Comparison of ENCODE assay signal across 39 cellular contexts in genomic region chr3:159520638-159521037, GRCh38.
"Had no signal": no experiment of that assay in that cellular context is flagged by ENCODE, and none has a peak within 500 bp of the region (broad histone marks: within the 10 kb centered on the region; RNA-seq: fewer than 3 reads in every experiment).

No MANE protein-coding gene starts in this region.

- H3K4me3 Mint-ChIP-seq: activated naive CD4-positive, alpha-beta T cell treated with anti-CD3 and anti-CD28 coated beads for 36 hours; activated naive CD4-positive, alpha-beta T cell treated with anti-CD3 and anti-CD28 coated beads, Interleukin-2, amount 10 ng/mL, durations not matched to agents 7 days and 5 days; activated naive CD4-positive, alpha-beta T cell treated with anti-CD3 and anti-CD28 coated beads, Interleukin-2, amount 50 U/mL, for 24 hours; activated naive CD8-positive, alpha-beta T cell; activated naive CD8-positive, alpha-beta T cell treated with anti-CD3 and anti-CD28 coated beads for 36 hours; activated naive CD8-positive, alpha-beta T cell treated with anti-CD3 and anti-CD28 coated beads, Interleukin-2, amount 10 ng/mL, durations not matched to agents 7 days and 5 days; activated naive CD8-positive, alpha-beta T cell treated with anti-CD3 and anti-CD28 coated beads, Interleukin-2, amount 50 U/mL, for 24 hours; activated T-cell treated with anti-CD3 and anti-CD28 coated beads, Interleukin-2, amount 50 U/mL, for 4 hours; activated T-cell treated with anti-CD3 and anti-CD28 coated beads, Interleukin-2, amount 50 U/mL, for 72 hours; activated T-helper 1 cell treated with anti-CD3 and anti-CD28 coated beads, Interleukin-12 subunit alpha, Interleukin-12 subunit beta, Interleukin-2, Interleukin-4 antibody, amounts not matched to agents 30 ng/mL and 10 ng/mL and 1 ng/mL, durations not matched to agents 14 hours and 24 hours and 36 hours; activated T-helper 17 cell treated with anti-CD3 and anti-CD28 coated beads, Interleukin-2, amount 50 U/mL, for 72 hours; brain; central memory CD8-positive, alpha-beta T cell had no signal

- H3K4me3 ChIP-seq: adrenal gland, ascending aorta, body of pancreas, breast epithelium, cardiac muscle cell had no signal

- H3K27me3 ChIP-seq: adrenal gland, ascending aorta, body of pancreas, brain microvascular endothelial cell, breast epithelium, cardiac muscle cell had no signal

- H3K27ac Mint-ChIP-seq: activated naive CD4-positive, alpha-beta T cell treated with anti-CD3 and anti-CD28 coated beads for 36 hours; activated naive CD4-positive, alpha-beta T cell treated with anti-CD3 and anti-CD28 coated beads, Interleukin-2, amount 10 ng/mL, durations not matched to agents 7 days and 5 days; activated naive CD4-positive, alpha-beta T cell treated with anti-CD3 and anti-CD28 coated beads, Interleukin-2, amount 50 U/mL, for 24 hours; activated naive CD8-positive, alpha-beta T cell; activated naive CD8-positive, alpha-beta T cell treated with anti-CD3 and anti-CD28 coated beads for 36 hours; activated naive CD8-positive, alpha-beta T cell treated with anti-CD3 and anti-CD28 coated beads, Interleukin-2, amount 10 ng/mL, durations not matched to agents 7 days and 5 days; activated naive CD8-positive, alpha-beta T cell treated with anti-CD3 and anti-CD28 coated beads, Interleukin-2, amount 50 U/mL, for 24 hours; activated T-cell treated with anti-CD3 and anti-CD28 coated beads, Interleukin-2, amount 50 U/mL, for 72 hours; activated T-helper 1 cell treated with anti-CD3 and anti-CD28 coated beads, Interleukin-12 subunit alpha, Interleukin-12 subunit beta, Interleukin-2, Interleukin-4 antibody, amounts not matched to agents 30 ng/mL and 10 ng/mL and 1 ng/mL, durations not matched to agents 14 hours and 24 hours and 36 hours; activated T-helper 17 cell treated with anti-CD3 and anti-CD28 coated beads, Interleukin-2, amount 50 U/mL, for 72 hours; activated T-helper 2 cell treated with anti-CD3 and anti-CD28 coated beads, Interferon-gamma antibody, Interleukin-2, Interleukin-4, amounts not matched to agents 10 μg/mL and 5 μg/mL and 100 μg/mL, durations not matched to agents 14 hours and 24 hours and 36 hours; brain had no signal

- DNase-seq: activated effector memory CD4-positive, alpha-beta T cell treated with anti-CD3 and anti-CD28 coated beads, Interleukin-2, amount 50 U/mL, for 16 hours; activated effector memory CD4-positive, alpha-beta T cell treated with Interleukin-2 at 50 U/mL for 16 hours; activated gamma-delta T cell; activated gamma-delta T cell treated with Interleukin-2 at 50 U/mL for 16 hours; activated naive CD4-positive, alpha-beta T cell; activated naive CD4-positive, alpha-beta T cell treated with anti-CD3 and anti-CD28 coated beads for 36 hours; activated naive CD4-positive, alpha-beta T cell treated with anti-CD3 and anti-CD28 coated beads, Interleukin-2, amount 10 ng/mL, durations not matched to agents 7 days and 5 days; activated naive CD4-positive, alpha-beta T cell treated with anti-CD3 and anti-CD28 coated beads, Interleukin-2, amount 50 U/mL, for 16 hours; activated naive CD4-positive, alpha-beta T cell treated with Interleukin-2 at 50 U/mL for 16 hours; activated naive CD8-positive, alpha-beta T cell treated with anti-CD3 and anti-CD28 coated beads for 36 hours; activated naive CD8-positive, alpha-beta T cell treated with anti-CD3 and anti-CD28 coated beads, Interleukin-2, amount 10 ng/mL, durations not matched to agents 7 days and 5 days; activated naive CD8-positive, alpha-beta T cell treated with anti-CD3 and anti-CD28 coated beads, Interleukin-2, amount 50 U/mL, for 24 hours; activated T-cell treated with anti-CD3 and anti-CD28 coated beads, Interleukin-2, amount 50 U/mL, for 4 hours; activated T-cell treated with anti-CD3 and anti-CD28 coated beads, Interleukin-2, amount 50 U/mL, for 48 hours; activated T-cell treated with anti-CD3 and anti-CD28 coated beads, Interleukin-2, amount 50 U/mL, for 72 hours; adrenal gland; amniotic stem cell; amygdala; anterior cingulate cortex; aorta; body of pancreas; brain microvascular endothelial cell; caudate nucleus; central memory CD4-positive, alpha-beta T cell; cerebellar nuclear complex had no signal

- H3K27me3 Mint-ChIP-seq: activated naive CD4-positive, alpha-beta T cell treated with anti-CD3 and anti-CD28 coated beads, Interleukin-2, amount 10 ng/mL, durations not matched to agents 7 days and 5 days; activated naive CD4-positive, alpha-beta T cell treated with anti-CD3 and anti-CD28 coated beads, Interleukin-2, amount 50 U/mL, for 24 hours; activated naive CD8-positive, alpha-beta T cell; activated naive CD8-positive, alpha-beta T cell treated with anti-CD3 and anti-CD28 coated beads for 36 hours; activated naive CD8-positive, alpha-beta T cell treated with anti-CD3 and anti-CD28 coated beads, Interleukin-2, amount 10 ng/mL, durations not matched to agents 7 days and 5 days; activated naive CD8-positive, alpha-beta T cell treated with anti-CD3 and anti-CD28 coated beads, Interleukin-2, amount 50 U/mL, for 24 hours; activated T-helper 17 cell treated with anti-CD3 and anti-CD28 coated beads, Interleukin-2, amount 50 U/mL, for 72 hours; central memory CD8-positive, alpha-beta T cell had no signal

- H3K36me3 ChIP-seq: adrenal gland, ascending aorta, brain microvascular endothelial cell, breast epithelium, cardiac muscle cell had no signal

- H3K36me3 Mint-ChIP-seq: activated naive CD4-positive, alpha-beta T cell treated with anti-CD3 and anti-CD28 coated beads, Interleukin-2, amount 10 ng/mL, durations not matched to agents 7 days and 5 days; activated naive CD4-positive, alpha-beta T cell treated with anti-CD3 and anti-CD28 coated beads, Interleukin-2, amount 50 U/mL, for 24 hours; activated naive CD4-positive, alpha-beta T cell treated with anti-CD3 and anti-CD28 coated beads, Interleukin-2, amount 50 U/mL, for 72 hours; activated naive CD8-positive, alpha-beta T cell; activated naive CD8-positive, alpha-beta T cell treated with anti-CD3 and anti-CD28 coated beads for 36 hours; activated naive CD8-positive, alpha-beta T cell treated with anti-CD3 and anti-CD28 coated beads, Interleukin-2, amount 10 ng/mL, durations not matched to agents 7 days and 5 days; brain had no signal

- FAIRE-seq: astrocyte, bronchial epithelial cell, colon had no signal

- ATAC-seq: activated naive CD4-positive, alpha-beta T cell treated with anti-CD3 and anti-CD28 coated beads, Interleukin-2, amount 50 U/mL, for 72 hours; activated naive CD8-positive, alpha-beta T cell treated with anti-CD3 and anti-CD28 coated beads, Interleukin-2, amount 50 U/mL, for 24 hours; activated T-cell treated with anti-CD3 and anti-CD28 coated beads, Interleukin-2, amount 50 U/mL, for 4 hours; activated T-cell treated with anti-CD3 and anti-CD28 coated beads, Interleukin-2, amount 50 U/mL, for 72 hours; activated T-helper 17 cell treated with anti-CD3 and anti-CD28 coated beads, Interleukin-2, amount 50 U/mL, for 72 hours; body of pancreas had no signal

- H3K27ac ChIP-seq: adrenal gland, ascending aorta, body of pancreas, brain microvascular endothelial cell, breast epithelium, cardiac muscle cell had no signal

- H3K4me1 Mint-ChIP-seq: activated naive CD4-positive, alpha-beta T cell treated with anti-CD3 and anti-CD28 coated beads, Interleukin-2, amount 10 ng/mL, durations not matched to agents 7 days and 5 days; activated naive CD4-positive, alpha-beta T cell treated with anti-CD3 and anti-CD28 coated beads, Interleukin-2, amount 50 U/mL, for 24 hours; activated naive CD8-positive, alpha-beta T cell treated with anti-CD3 and anti-CD28 coated beads for 36 hours; activated naive CD8-positive, alpha-beta T cell treated with anti-CD3 and anti-CD28 coated beads, Interleukin-2, amount 10 ng/mL, durations not matched to agents 7 days and 5 days; activated naive CD8-positive, alpha-beta T cell treated with anti-CD3 and anti-CD28 coated beads, Interleukin-2, amount 50 U/mL, for 24 hours; activated T-helper 17 cell treated with anti-CD3 and anti-CD28 coated beads, Interleukin-2, amount 50 U/mL, for 72 hours; brain; central memory CD8-positive, alpha-beta T cell had no signal

- H3K9me3 Mint-ChIP-seq: activated naive CD4-positive, alpha-beta T cell treated with anti-CD3 and anti-CD28 coated beads for 36 hours; activated naive CD4-positive, alpha-beta T cell treated with anti-CD3 and anti-CD28 coated beads, Interleukin-2, amount 10 ng/mL, durations not matched to agents 7 days and 5 days; activated naive CD4-positive, alpha-beta T cell treated with anti-CD3 and anti-CD28 coated beads, Interleukin-2, amount 50 U/mL, for 24 hours; activated naive CD8-positive, alpha-beta T cell treated with anti-CD3 and anti-CD28 coated beads for 36 hours; activated naive CD8-positive, alpha-beta T cell treated with anti-CD3 and anti-CD28 coated beads, Interleukin-2, amount 10 ng/mL, durations not matched to agents 7 days and 5 days; activated naive CD8-positive, alpha-beta T cell treated with anti-CD3 and anti-CD28 coated beads, Interleukin-2, amount 50 U/mL, for 24 hours; activated T-cell treated with anti-CD3 and anti-CD28 coated beads, Interleukin-2, amount 50 U/mL, for 4 hours; activated T-cell treated with anti-CD3 and anti-CD28 coated beads, Interleukin-2, amount 50 U/mL, for 72 hours; activated T-helper 1 cell treated with anti-CD3 and anti-CD28 coated beads, Interleukin-12 subunit alpha, Interleukin-12 subunit beta, Interleukin-2, Interleukin-4 antibody, amounts not matched to agents 30 ng/mL and 10 ng/mL and 1 ng/mL, durations not matched to agents 14 hours and 24 hours and 36 hours; activated T-helper 2 cell treated with anti-CD3 and anti-CD28 coated beads, Interferon-gamma antibody, Interleukin-2, Interleukin-4, amounts not matched to agents 10 μg/mL and 5 μg/mL and 100 μg/mL, durations not matched to agents 14 hours and 24 hours and 36 hours; brain had no signal

- H3K4me1 ChIP-seq: adrenal gland, ascending aorta, body of pancreas, breast epithelium had no signal

- H3K9me3 ChIP-seq: adrenal gland, ascending aorta, body of pancreas, breast epithelium had no signal
